32 cellular contexts compared by ENCODE assay signal in the genomic region with DNA sequence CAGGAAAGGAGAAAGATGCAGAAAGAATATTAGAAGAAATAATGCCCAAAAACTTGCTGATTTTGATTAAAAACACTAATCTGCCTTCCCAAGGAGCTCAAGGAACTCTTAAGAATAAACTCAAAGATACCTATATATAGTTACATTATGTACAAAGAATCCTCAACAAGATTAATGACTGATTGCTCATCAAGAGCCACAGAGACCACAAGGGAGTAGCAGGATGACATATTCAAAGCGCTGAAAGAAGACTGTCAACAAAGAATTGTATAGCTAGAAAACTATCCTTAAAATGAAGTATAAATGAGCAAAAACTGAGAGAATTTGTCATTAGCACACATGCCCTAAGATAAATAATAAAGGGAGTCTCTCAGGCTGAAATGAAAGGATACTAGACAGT. TPM values are rescaled to one million over a fixed set of nuclear protein-coding genes. Genes with fewer than 3 reads are reported as not detected.
A peak's percentile ranks its signal among the peaks of the same experiment; 100 is the strongest.
DNase-seq lines count a peak whose midpoint lies in the region; ATAC-seq, FAIRE-seq and TF ChIP-seq lines count a peak whose summit lies in the region.
"Had no signal": no experiment of that assay in that cellular context is flagged by ENCODE, and none has a peak within 500 bp of the region (broad histone marks: within the 10 kb centered on the region; RNA-seq: fewer than 3 reads in every experiment).

No MANE protein-coding gene starts in this region.

- H3K4me2 ChIP-seq in K562 (ENCODE audit: insufficient read depth, low read length), result no peak overlapping the region

- no peak overlapping the region for H3K27ac ChIP-seq in K562 (ENCODE audit: extremely low read depth, low read depth, low read length)
- H3K27ac ChIP-seq in neutrophil, result peak overlapping the region; percentile 51
- H3K27ac ChIP-seq in CD8-positive, alpha-beta T cell (ENCODE audit: low read depth, low read length), result no peak overlapping the region
- H3K27ac ChIP-seq: colonic mucosa, Peyer's patch, stomach, thyroid gland, WERI-Rb-1 had no signal

- H3K9me1 ChIP-seq in K562 (ENCODE audit: control insufficient read depth, insufficient read depth, low read length), result no peaks in the 10 kb centered on the region

- no peaks in the 10 kb centered on the region for H3K9me3 ChIP-seq in K562 (replicated peaks; ENCODE audit: control insufficient read depth, insufficient read depth, low read depth, low read length)
- H3K9me3 ChIP-seq in neutrophil, result no peaks in the 10 kb centered on the region
- H3K9me3 ChIP-seq in CD8-positive, alpha-beta T cell (ENCODE audit: low read length), result no peaks in the 10 kb centered on the region
- H3K9me3 ChIP-seq: colonic mucosa, thyroid gland had no signal

- CTCF ChIA-PET in K562 (lab: Yijun Ruan, JAX; ENCODE audit: low intra/inter-chr PET ratio), result no interaction called here
- CTCF ChIA-PET in CD8-positive, alpha-beta T cell (lab: Charles Lee), result no interaction called here

- DNase-seq in HFFc6 (peak; percentile 26), NCI-H226 (peak; percentile 61), K562 (ENCODE audit: extremely low read depth in 1 of 4, low spot score in 3 of 4) (no peak)
- DNase-seq in CD8-positive, alpha-beta T cell, result no peak
- DNase-seq in stimulated activated CD4-positive, alpha-beta T cell treated with anti-CD3 and anti-CD28 coated beads, Interleukin-4, amount 100 ng/mL, for 24 hours, result no peak
- DNase-seq: activated CD4-positive, alpha-beta T cell treated with anti-CD3 and anti-CD28 coated beads for 48 hours; activated naive CD4-positive, alpha-beta T cell treated with anti-CD3 and anti-CD28 coated beads, Interleukin-2, amount 10 ng/mL, durations not matched to agents 7 days and 5 days; amniotic stem cell; colonic mucosa; effector CD8-positive, alpha-beta T cell; head of caudate nucleus; left ventricle myocardium superior; NCI-H1417; NCI-H2029; NCI-H526; NK-92 treated with Interleukin-12 subunit alpha and Interleukin-12 subunit beta, amount 100 ng/mL, for 24 hours; Peyer's patch; posterior cingulate gyrus; right cardiac atrium; stimulated activated CD4-positive, alpha-beta T cell treated with anti-CD3 and anti-CD28 coated beads, Interleukin-2, amount 100 ng/mL, for 48 hours; stomach; SW 1271; T-helper 9 cell; thyroid gland; WERI-Rb-1 had no signal

- TF ChIP-seq CTCF in HFFc6 (IDR thresholded peaks at IDR 0.05), result no peak
- no peak for TF ChIP-seq CTCF in K562 (IDR thresholded peaks at IDR 0.05 in 2 of 3, conservative IDR thresholded peaks at IDR 0.05 in 1 of 3; ENCODE audit: insufficient read depth in 2 of 3, low read depth in 1 of 3, low read length in 3 of 3)
- no peak for TF ChIP-seq CTCF in neutrophil (IDR thresholded peaks at IDR 0.05)
- TF ChIP-seq CTCF in CD8-positive, alpha-beta T cell (IDR thresholded peaks at IDR 0.05), result no peak

- H3K4me3 Mint-ChIP-seq in HFFc6, result no peak overlapping the region
- no peak overlapping the region for H3K4me3 Mint-ChIP-seq in CD8-positive, alpha-beta T cell
- H3K4me3 Mint-ChIP-seq: activated naive CD4-positive, alpha-beta T cell treated with anti-CD3 and anti-CD28 coated beads, Interleukin-2, amount 10 ng/mL, durations not matched to agents 7 days and 5 days; activated T-helper 17 cell treated with anti-CD3 and anti-CD28 coated beads, Interleukin-2, amount 50 U/mL, for 72 hours had no signal

- H3K27me3 Mint-ChIP-seq in HFFc6 (ENCODE audit: insufficient read depth), result no peaks in the 10 kb centered on the region
- peaks cover 18% of the 10 kb centered on the region for H3K27me3 Mint-ChIP-seq in CD8-positive, alpha-beta T cell (ENCODE audit: low read depth)

- ATAC-seq in K562 (no peak), GM21619 (IDR thresholded peaks at IDR 0.05; ENCODE audit: unreplicated experiment) (no peak)
- ATAC-seq in CD8-positive, alpha-beta T cell, result no peak
- ATAC-seq: activated T-helper 17 cell treated with anti-CD3 and anti-CD28 coated beads, Interleukin-2, amount 50 U/mL, for 72 hours; left ventricle myocardium superior; right cardiac atrium had no signal

- no peak for TF ChIP-seq RAD21 in K562 (CRISPR knock-in tag; conservative IDR thresholded peaks at IDR 0.05 in 1 of 2, IDR thresholded peaks at IDR 0.05 in 1 of 2)

- WGBS in K562 (ENCODE audit: insufficient coverage, low coverage, missing lambda C conversion rate), result 7% methylated on average over 1 of the region's 1 CpG

- H3K79me2 ChIP-seq in K562 (ENCODE audit: control insufficient read depth, insufficient read depth, low read length), result no peaks in the 10 kb centered on the region

- peaks cover 37% of the 10 kb centered on the region for H3K4me1 Mint-ChIP-seq in HFFc6 (ENCODE audit: low read depth)
- no peaks in the 10 kb centered on the region for H3K4me1 Mint-ChIP-seq in CD8-positive, alpha-beta T cell (ENCODE audit: low read depth)
- H3K4me1 Mint-ChIP-seq: activated naive CD4-positive, alpha-beta T cell treated with anti-CD3 and anti-CD28 coated beads, Interleukin-2, amount 10 ng/mL, durations not matched to agents 7 days and 5 days; activated T-helper 17 cell treated with anti-CD3 and anti-CD28 coated beads, Interleukin-2, amount 50 U/mL, for 72 hours had no signal

- BruUV-seq in K562 (replicated peaks; lab: Mats Ljungman, UMichigan), result no TSS peak

- in situ Hi-C loops in K562 (cut with MboI), result no loop called here

- TF ChIP-seq EP300 in K562 (IDR thresholded peaks at IDR 0.05; ENCODE audit: low read length), result no peak

- H3K27ac Mint-ChIP-seq in HFFc6, result peak overlapping the region; percentile 47; the same call in 1 of the 2 replicates
- H3K27ac Mint-ChIP-seq in CD8-positive, alpha-beta T cell, result no peak overlapping the region
- H3K27ac Mint-ChIP-seq: activated naive CD4-positive, alpha-beta T cell treated with anti-CD3 and anti-CD28 coated beads, Interleukin-2, amount 10 ng/mL, durations not matched to agents 7 days and 5 days; activated T-helper 17 cell treated with anti-CD3 and anti-CD28 coated beads, Interleukin-2, amount 50 U/mL, for 72 hours had no signal

- H2AFZ ChIP-seq in K562 (ENCODE audit: low read depth, low read length), result no peak overlapping the region

- peaks cover 64% of the 10 kb centered on the region for H3K36me3 Mint-ChIP-seq in HFFc6 (ENCODE audit: low read depth)
- no peaks in the 10 kb centered on the region for H3K36me3 Mint-ChIP-seq in CD8-positive, alpha-beta T cell
- H3K36me3 Mint-ChIP-seq: activated naive CD4-positive, alpha-beta T cell treated with anti-CD3 and anti-CD28 coated beads, Interleukin-2, amount 10 ng/mL, durations not matched to agents 7 days and 5 days had no signal

- no peak overlapping the region for H3K9ac ChIP-seq in K562 (ENCODE audit: insufficient read depth in 1 of 2, low read depth in 2 of 2, low read length in 2 of 2)

- POLR2A ChIA-PET in K562 (lab: Yijun Ruan, JAX), result interaction anchor here (1.0 to 1.5 kb wide), 2 partner anchors 13 to 17 kb away, joined by 3 to 4 read pairs; no protein-coding TSS in a partner anchor
- POLR2A ChIA-PET in CD8-positive, alpha-beta T cell (lab: Charles Lee), result no interaction called here

- H3K4me3 ChIP-seq in K562 (no peak overlapping the region), neutrophil (ENCODE audit: low read depth in 1 of 2, low read length in 1 of 2) (no peak overlapping the region)
- H3K4me3 ChIP-seq in CD8-positive, alpha-beta T cell (ENCODE audit: low read depth, low read length), result no peak overlapping the region
- H3K4me3 ChIP-seq: colonic mucosa, Peyer's patch, stomach, thyroid gland had no signal

- no peaks in the 10 kb centered on the region for H4K20me1 ChIP-seq in K562 (replicated peaks; ENCODE audit: control insufficient read depth, insufficient read depth, low read length)

- intact Hi-C loops in K562 (cut with micrococcal nuclease), result no loop called here
- intact Hi-C loops in CD8-positive, alpha-beta T cell (cut with DNase I, micrococcal nuclease), result no loop called here

- peaks cover 0 to under 1% of the 10 kb centered on the region in 2 experiments; a peak in 3 of 5 replicates for H3K4me1 ChIP-seq in K562 (replicated peaks in 1 of 2; ENCODE audit: control insufficient read depth in 2 of 2, insufficient read depth in 2 of 2, low read length in 2 of 2)
- H3K4me1 ChIP-seq in neutrophil (ENCODE audit: control insufficient read depth in 1 of 2, insufficient read depth in 1 of 2, low read depth in 1 of 2, low read length in 1 of 2), result peaks cover 36 to 39% of the 10 kb centered on the region in 2 experiments
- H3K4me1 ChIP-seq in CD8-positive, alpha-beta T cell (ENCODE audit: insufficient read depth, low read length), result no peaks in the 10 kb centered on the region
- H3K4me1 ChIP-seq: colonic mucosa, Peyer's patch had no signal

- peaks cover 18% of the 10 kb centered on the region for H3K9me3 Mint-ChIP-seq in HFFc6
- H3K9me3 Mint-ChIP-seq in CD8-positive, alpha-beta T cell, result peaks cover 13% of the 10 kb centered on the region
- H3K9me3 Mint-ChIP-seq: activated naive CD4-positive, alpha-beta T cell treated with anti-CD3 and anti-CD28 coated beads, Interleukin-2, amount 10 ng/mL, durations not matched to agents 7 days and 5 days had no signal

- H3K27me3 ChIP-seq in K562 (ENCODE audit: control insufficient read depth in 2 of 2, insufficient read depth in 2 of 2, low read length in 2 of 2), result no peaks in the 10 kb centered on the region
- no peaks in the 10 kb centered on the region for H3K27me3 ChIP-seq in neutrophil
- no peaks in the 10 kb centered on the region for H3K27me3 ChIP-seq in CD8-positive, alpha-beta T cell (ENCODE audit: insufficient read depth, low read length)
- H3K27me3 ChIP-seq: colonic mucosa, Peyer's patch, stomach, thyroid gland had no signal

- TF ChIP-seq POLR2A in K562 (conservative IDR thresholded peaks at IDR 0.05), result no peak

- FAIRE-seq in K562 (lab: Jason Lieb, UNC), result no peak
- FAIRE-seq: G401.6, islet of Langerhans had no signal

- H3K36me3 ChIP-seq in K562 (ENCODE audit: control insufficient read depth, insufficient read depth, low read length) (no peaks in the 10 kb centered on the region), neutrophil (no peaks in the 10 kb centered on the region)
- no peaks in the 10 kb centered on the region for H3K36me3 ChIP-seq in CD8-positive, alpha-beta T cell (ENCODE audit: insufficient read depth, low read length)
- H3K36me3 ChIP-seq: colonic mucosa, Peyer's patch, thyroid gland, WERI-Rb-1 had no signal

RNA-seq across cellular contexts. Expression of a gene that starts 6.2 kb away (rescaled TPM):
- total RNA-seq in HFFc6 (2021; fragmentation: NEBNext Ultra II Directional; extraction: Animal tissue kit (Norgen Biotek cat#: 25700)), result 10 to 100 TPM; 22.3 to 36.1 (median 27.5) TPM
- 1.4 and 6.9 TPM in 2 replicates for total RNA-seq in K562 (2011; cell fraction: chromatin; rRNA removed; ENCODE audit: low replicate concordance)
- 3.5 and 5.8 TPM in 2 replicates for total RNA-seq in K562 (2011; cell fraction: nucleolus; rRNA removed)
- 3.7 and 5.6 TPM in 2 replicates for total RNA-seq in K562 (2011; cell fraction: nucleoplasm; rRNA removed)
- total RNA-seq in K562 (2014; rRNA removed), result 7.2 and 8.6 TPM in 2 replicates
- 11.4 and 14.0 TPM in 2 replicates for total RNA-seq in K562 (2014; rRNA removed; fragmentation: Illumina TruSeq; extraction: Trizol)
- total RNA-seq in K562 (2015; rRNA removed; fragmentation: Illumina TruSeq; extraction: Trizol), result 12.6 and 13.8 TPM in 2 replicates
- 13.1 and 15.0 TPM in 2 replicates for total RNA-seq in K562 (2021)
- 3.2 and 4.4 TPM in 2 replicates for polyA plus RNA-seq in K562 (2011; rRNA removed)
- 1.6 and 1.7 TPM in 2 replicates for polyA plus RNA-seq in K562 (2011; cell fraction: cytosol; rRNA removed)
- polyA plus RNA-seq in K562 (2011; cell fraction: nucleus; rRNA removed), result 2.2 and 2.7 TPM in 2 replicates
- polyA plus RNA-seq in K562 (2012), result 12.2 and 15.3 TPM in 2 replicates
- polyA plus RNA-seq in K562 (2014; fragmentation: Illumina TruSeq; extraction: Trizol), result 6.5 and 7.3 TPM in 2 replicates
- polyA plus RNA-seq in K562 (2014; fragmentation: Nextera tagmentation; extraction: Ambion mirVana), result 1 to 10 TPM; 2.9 to 3.1 TPM
- 7.8 and 8.3 TPM in 2 replicates for polyA plus RNA-seq in K562 (2014; rRNA removed)
- polyA minus RNA-seq in K562 (2011; rRNA and poly(A)+ RNA removed), result 1.5 and 2.5 TPM in 2 replicates
- polyA minus RNA-seq in K562 (2011; cell fraction: cytosol; rRNA and poly(A)+ RNA removed), result 1.4 and 1.9 TPM in 2 replicates
- polyA minus RNA-seq in K562 (2011; cell fraction: nucleus; rRNA and poly(A)+ RNA removed), result 2.6 TPM in 2 replicates
- not detected for total RNA-seq in CD8-positive, alpha-beta T cell

RNA-seq across cellular contexts. Expression of a gene that starts 36.1 kb away (rescaled TPM):
- 100 to 1,000 TPM; 446 to 563 (median 511) TPM for total RNA-seq in HFFc6 (2021; fragmentation: NEBNext Ultra II Directional; extraction: Animal tissue kit (Norgen Biotek cat#: 25700))
- not detected in 2 replicates for total RNA-seq in K562 (2011; cell fraction: chromatin; rRNA removed; ENCODE audit: low replicate concordance)
- not detected in 2 replicates for total RNA-seq in K562 (2011; cell fraction: nucleolus; rRNA removed)
- not detected in 2 replicates for total RNA-seq in K562 (2011; cell fraction: nucleoplasm; rRNA removed)
- total RNA-seq in K562 (2014; rRNA removed) (0.05 TPM in 1 of 2 replicates, not detected in the other), K562 (2014; rRNA removed; fragmentation: Illumina TruSeq; extraction: Trizol) (not detected in 2 replicates), K562 (2015; rRNA removed; fragmentation: Illumina TruSeq; extraction: Trizol) (not detected in 2 replicates), K562 (2021) (0.53 and 1.4 TPM in 2 replicates)
- polyA plus RNA-seq in K562 (2011; rRNA removed) (not detected in 2 replicates), K562 (2014; fragmentation: Illumina TruSeq; extraction: Trizol) (not detected in 2 replicates), K562 (2014; fragmentation: Nextera tagmentation; extraction: Ambion mirVana) (not detected), K562 (2014; rRNA removed) (not detected in 2 replicates)
- polyA plus RNA-seq in K562 (2011; cell fraction: cytosol; rRNA removed), result 0.09 and 0.15 TPM in 2 replicates
- polyA plus RNA-seq in K562 (2011; cell fraction: nucleus; rRNA removed), result not detected in 2 replicates
- 0.15 TPM in 1 of 2 replicates, not detected in the other for polyA plus RNA-seq in K562 (2012)
- polyA minus RNA-seq in K562 (2011; rRNA and poly(A)+ RNA removed), result not detected in 2 replicates
- polyA minus RNA-seq in K562 (2011; cell fraction: cytosol; rRNA and poly(A)+ RNA removed), result not detected in 2 replicates
- not detected in 2 replicates for polyA minus RNA-seq in K562 (2011; cell fraction: nucleus; rRNA and poly(A)+ RNA removed)
- total RNA-seq in CD8-positive, alpha-beta T cell, result not detected
- total RNA-seq: activated T-helper 17 cell treated with anti-CD3 and anti-CD28 coated beads, Interleukin-2, amount 50 U/mL, for 72 hours had no signal

RNA-seq across cellular contexts. Expression of a gene that starts 51.4 kb away (rescaled TPM):
- total RNA-seq in HFFc6 (2021; fragmentation: NEBNext Ultra II Directional; extraction: Animal tissue kit (Norgen Biotek cat#: 25700)), result under 1 TPM in 3 of 6 experiments, not detected in 3; 0.19 to 0.38 (median 0.25) TPM
- total RNA-seq in K562 (2011; cell fraction: chromatin; rRNA removed; ENCODE audit: low replicate concordance), result 0.30 TPM in 1 of 2 replicates, not detected in the other
- not detected in 2 replicates for total RNA-seq in K562 (2011; cell fraction: nucleolus; rRNA removed)
- total RNA-seq in K562 (2011; cell fraction: nucleoplasm; rRNA removed), result 0.81 TPM in 1 of 2 replicates, not detected in the other
- total RNA-seq in K562 (2014; rRNA removed), result not detected in 2 replicates
- total RNA-seq in K562 (2014; rRNA removed; fragmentation: Illumina TruSeq; extraction: Trizol), result 0.33 and 0.48 TPM in 2 replicates
- total RNA-seq in K562 (2015; rRNA removed; fragmentation: Illumina TruSeq; extraction: Trizol), result 0.14 and 0.38 TPM in 2 replicates
- 0.36 and 0.38 TPM in 2 replicates for total RNA-seq in K562 (2021)
- polyA plus RNA-seq in K562 (2011; rRNA removed), result not detected in 2 replicates
- not detected in 2 replicates for polyA plus RNA-seq in K562 (2011; cell fraction: cytosol; rRNA removed)
- polyA plus RNA-seq in K562 (2011; cell fraction: nucleus; rRNA removed), result not detected in 2 replicates
- polyA plus RNA-seq in K562 (2012), result 0.08 and 0.10 TPM in 2 replicates
- polyA plus RNA-seq in K562 (2014; fragmentation: Illumina TruSeq; extraction: Trizol), result 0.12 TPM in 1 of 2 replicates, not detected in the other
- polyA plus RNA-seq in K562 (2014; fragmentation: Nextera tagmentation; extraction: Ambion mirVana), result under 1 TPM; 0.24 to 0.65 TPM
- 0.12 TPM in 1 of 2 replicates, not detected in the other for polyA plus RNA-seq in K562 (2014; rRNA removed)
- 0.28 TPM in 1 of 2 replicates, not detected in the other for polyA minus RNA-seq in K562 (2011; rRNA and poly(A)+ RNA removed)
- not detected in 2 replicates for polyA minus RNA-seq in K562 (2011; cell fraction: cytosol; rRNA and poly(A)+ RNA removed)
- polyA minus RNA-seq in K562 (2011; cell fraction: nucleus; rRNA and poly(A)+ RNA removed), result 1.00 TPM in 1 of 2 replicates, not detected in the other
- not detected for total RNA-seq in CD8-positive, alpha-beta T cell
- total RNA-seq: activated T-helper 17 cell treated with anti-CD3 and anti-CD28 coated beads, Interleukin-2, amount 50 U/mL, for 72 hours; left ventricle myocardium superior; myocyte had no signal
- polyA plus RNA-seq: BJ had no signal

Comparison
In these comparisons a context has a peak if more than half of its experiments do, and no peak if none do; other contexts are left out.
1. DNase-seq: peak in HFFc6 (single experiment) and NCI-H226 (single experiment); none in K562 (0 of 4), CD8-positive, alpha-beta T cell (0 of 7) and stimulated activated CD4-positive, alpha-beta T cell treated with anti-CD3 and anti-CD28 coated beads, Interleukin-4, amount 100 ng/mL, for 24 hours (single experiment).
2. RNA of a gene that starts 36.1 kb away (total RNA-seq): 446 to 563 TPM in HFFc6; 0.05 to 1.4 TPM in K562 and not detected in CD8-positive, alpha-beta T cell; every median in the first group is over 100 times any median in the second.